28 cellular contexts compared by ENCODE assay signal in genomic region chr6:5547571-5547970, GRCh38.
"Had no signal": no experiment of that assay in that cellular context is flagged by ENCODE, and none has a peak within 500 bp of the region (broad histone marks: within the 10 kb centered on the region; RNA-seq: fewer than 3 reads in every experiment).

No MANE protein-coding gene starts in this region.

- H3K4me3 Mint-ChIP-seq: activated CD4-positive, alpha-beta memory T cell treated with anti-CD3 and anti-CD28 coated beads, Interleukin-2, amount 10 ng/mL, durations not matched to agents 7 days and 5 days; activated CD4-positive, alpha-beta T cell treated with anti-CD3 and anti-CD28 coated beads, Interleukin-2, amount 10 ng/mL, durations not matched to agents 7 days and 5 days; activated naive CD8-positive, alpha-beta T cell treated with anti-CD3 and anti-CD28 coated beads for 36 hours; activated naive CD8-positive, alpha-beta T cell treated with anti-CD3 and anti-CD28 coated beads, Interleukin-2, amount 50 U/mL, for 24 hours; activated T-cell treated with anti-CD3 and anti-CD28 coated beads, Interleukin-2, amount 50 U/mL, for 24 hours; activated T-cell treated with anti-CD3 and anti-CD28 coated beads, Interleukin-2, amount 50 U/mL, for 72 hours; WTC11 had no signal

- H3K27me3 ChIP-seq: adrenal gland, body of pancreas, colonic mucosa, esophagus squamous epithelium, foreskin keratinocyte, gastrocnemius medialis, heart right ventricle had no signal

- H3K9me3 ChIP-seq: adrenal gland, body of pancreas, colonic mucosa, gastrocnemius medialis had no signal

- ATAC-seq: activated naive CD8-positive, alpha-beta T cell treated with anti-CD3 and anti-CD28 coated beads, Interleukin-2, amount 50 U/mL, for 24 hours; activated T-cell treated with anti-CD3 and anti-CD28 coated beads, Interleukin-2, amount 50 U/mL, for 72 hours; body of pancreas; foreskin keratinocyte; gastrocnemius medialis; heart right ventricle; WTC11 had no signal

- H3K27ac ChIP-seq: adrenal gland, body of pancreas, colonic mucosa, epithelial cell of prostate, esophagus squamous epithelium, foreskin keratinocyte, gastrocnemius medialis, heart right ventricle, VCaP had no signal

- H3K4me3 ChIP-seq: adrenal gland, body of pancreas, colonic mucosa, esophagus squamous epithelium, gastrocnemius medialis, heart right ventricle had no signal

- H3K27me3 Mint-ChIP-seq: activated CD4-positive, alpha-beta memory T cell treated with anti-CD3 and anti-CD28 coated beads, Interleukin-2, amount 10 ng/mL, durations not matched to agents 7 days and 5 days; activated CD4-positive, alpha-beta T cell treated with anti-CD3 and anti-CD28 coated beads, Interleukin-2, amount 10 ng/mL, durations not matched to agents 7 days and 5 days; activated naive CD8-positive, alpha-beta T cell treated with anti-CD3 and anti-CD28 coated beads for 36 hours; activated naive CD8-positive, alpha-beta T cell treated with anti-CD3 and anti-CD28 coated beads, Interleukin-2, amount 50 U/mL, for 24 hours; activated T-cell treated with anti-CD3 and anti-CD28 coated beads, Interleukin-2, amount 50 U/mL, for 24 hours had no signal

- H3K4me1 ChIP-seq: adrenal gland, body of pancreas, colonic mucosa, esophagus squamous epithelium, heart right ventricle had no signal

- DNase-seq: activated CD4-positive, alpha-beta memory T cell treated with anti-CD3 and anti-CD28 coated beads, Interleukin-2, amount 10 ng/mL, durations not matched to agents 7 days and 5 days; activated CD4-positive, alpha-beta T cell treated with anti-CD3 and anti-CD28 coated beads for 1 hour; activated CD4-positive, alpha-beta T cell treated with anti-CD3 and anti-CD28 coated beads for 4 hours; activated CD4-positive, alpha-beta T cell treated with anti-CD3 and anti-CD28 coated beads, Interleukin-2, amount 10 ng/mL, durations not matched to agents 7 days and 5 days; activated CD4-positive, alpha-beta T cell treated with anti-CD3 and anti-CD28 coated beads, Interleukin-2, amount 50 U/mL, for 4 hours; activated CD8-positive, alpha-beta memory T cell treated with anti-CD3 and anti-CD28 coated beads, Interleukin-2, amount 50 U/mL, for 48 hours; activated effector memory CD4-positive, alpha-beta T cell treated with Interleukin-2 at 50 U/mL for 16 hours; activated gamma-delta T cell treated with Interleukin-2 at 50 U/mL for 16 hours; activated naive CD4-positive, alpha-beta T cell treated with anti-CD3 and anti-CD28 coated beads, Interleukin-2, amount 50 U/mL, for 16 hours; activated naive CD4-positive, alpha-beta T cell treated with Interleukin-2 at 50 U/mL for 16 hours; activated naive CD8-positive, alpha-beta T cell treated with anti-CD3 and anti-CD28 coated beads for 36 hours; activated naive CD8-positive, alpha-beta T cell treated with anti-CD3 and anti-CD28 coated beads, Interleukin-2, amount 50 U/mL, for 24 hours; activated T-cell treated with anti-CD3 and anti-CD28 coated beads for 4 hours; activated T-cell treated with anti-CD3 and anti-CD28 coated beads, Interleukin-2, amount 50 U/mL, for 24 hours; activated T-cell treated with anti-CD3 and anti-CD28 coated beads, Interleukin-2, amount 50 U/mL, for 72 hours; adrenal gland; aorta; body of pancreas; colonic mucosa; effector CD8-positive, alpha-beta T cell; esophagus squamous epithelium; foreskin keratinocyte; gastrocnemius medialis; heart right ventricle; T-helper 2 cell had no signal

- H3K36me3 ChIP-seq: adrenal gland, colonic mucosa, gastrocnemius medialis had no signal

- H3K27ac Mint-ChIP-seq: activated CD4-positive, alpha-beta memory T cell treated with anti-CD3 and anti-CD28 coated beads, Interleukin-2, amount 10 ng/mL, durations not matched to agents 7 days and 5 days; activated CD4-positive, alpha-beta T cell treated with anti-CD3 and anti-CD28 coated beads, Interleukin-2, amount 10 ng/mL, durations not matched to agents 7 days and 5 days; activated naive CD8-positive, alpha-beta T cell treated with anti-CD3 and anti-CD28 coated beads for 36 hours; activated naive CD8-positive, alpha-beta T cell treated with anti-CD3 and anti-CD28 coated beads, Interleukin-2, amount 50 U/mL, for 24 hours; activated T-cell treated with anti-CD3 and anti-CD28 coated beads, Interleukin-2, amount 50 U/mL, for 24 hours; activated T-cell treated with anti-CD3 and anti-CD28 coated beads, Interleukin-2, amount 50 U/mL, for 72 hours; WTC11 had no signal

- H3K4me1 Mint-ChIP-seq: activated CD4-positive, alpha-beta T cell treated with anti-CD3 and anti-CD28 coated beads, Interleukin-2, amount 10 ng/mL, durations not matched to agents 7 days and 5 days; activated naive CD8-positive, alpha-beta T cell treated with anti-CD3 and anti-CD28 coated beads for 36 hours; WTC11 had no signal
